In genomic region chr11:1505480-1505879, GRCh38 we compare ENCODE assay signal across 19 cellular contexts. TPM values are rescaled to one million over a fixed set of nuclear protein-coding genes. Genes with fewer than 3 reads are reported as not detected.
DNase-seq lines count a peak whose midpoint lies in the region; ATAC-seq and TF ChIP-seq lines count a peak whose summit lies in the region.
"Had no signal": no experiment of that assay in that cellular context is flagged by ENCODE, and none has a peak within 500 bp of the region (broad histone marks: within the 10 kb centered on the region; RNA-seq: fewer than 3 reads in every experiment).

No MANE protein-coding gene starts in this region.

- no peaks in the 10 kb centered on the region for H3K27me3 Mint-ChIP-seq in central memory CD8-positive, alpha-beta T cell
- H3K27me3 Mint-ChIP-seq: T-cell had no signal

- H3K4me2 ChIP-seq in osteoblast (ENCODE audit: insufficient read depth, low read length), result no peak overlapping the region

- no peak for ATAC-seq in central memory CD8-positive, alpha-beta T cell (replicated peaks; ENCODE audit: extremely low read depth, poor library complexity, severe bottlenecking)
- no peak for ATAC-seq in HG03175 (IDR thresholded peaks at IDR 0.05; ENCODE audit: unreplicated experiment)
- no peak for ATAC-seq in GM19351 (IDR thresholded peaks at IDR 0.05; ENCODE audit: unreplicated experiment)
- ATAC-seq: activated T-cell treated with anti-CD3 and anti-CD28 coated beads, Interleukin-2, amount 50 U/mL, for 72 hours; T-cell had no signal

- no peak overlapping the region for H3K4me3 Mint-ChIP-seq in central memory CD8-positive, alpha-beta T cell
- H3K4me3 Mint-ChIP-seq: activated T-cell treated with anti-CD3 and anti-CD28 coated beads, Interleukin-2, amount 50 U/mL, for 72 hours; T-cell had no signal

- H3K4me1 Mint-ChIP-seq in central memory CD8-positive, alpha-beta T cell, result peaks cover 57% of the 10 kb centered on the region

- H3K4me3 ChIP-seq in GM12864 (ENCODE audit: low read depth, low read length), result no peak overlapping the region
- H3K4me3 ChIP-seq in HEK293 (ENCODE audit: low read depth, low read length), result no peak overlapping the region
- no peak overlapping the region for H3K4me3 ChIP-seq in osteoblast (ENCODE audit: insufficient read depth, low read length)
- H3K4me3 ChIP-seq: spleen had no signal

- H3K9me3 ChIP-seq in HEK293 (ENCODE audit: control insufficient read depth, insufficient read depth, low read depth, low read length) (no peaks in the 10 kb centered on the region), osteoblast (ENCODE audit: low read depth, low read length) (no peaks in the 10 kb centered on the region)
- H3K9me3 ChIP-seq: spleen had no signal

- peak overlapping the region; percentile 78 for H3K27ac Mint-ChIP-seq in central memory CD8-positive, alpha-beta T cell (ENCODE audit: low read depth)
- H3K27ac Mint-ChIP-seq: activated T-cell treated with anti-CD3 and anti-CD28 coated beads, Interleukin-2, amount 50 U/mL, for 72 hours had no signal

- H3K27ac ChIP-seq in HEK293 (ENCODE audit: extremely low read depth, low read depth, low read length) (no peak overlapping the region), osteoblast (ENCODE audit: low read depth, low read length) (no peak overlapping the region)
- H3K27ac ChIP-seq: spleen had no signal

- DNase-seq in GM12864 (ENCODE audit: low read depth) (no peak), osteoblast (ENCODE audit: insufficient read length, low spot score, missing footprints) (peak; percentile 1), NCI-H524 (lab: John Stamatoyannopoulos, UW) (no peak)
- no peak for DNase-seq in central memory CD8-positive, alpha-beta T cell (ENCODE audit: low spot score in 2 of 2)
- DNase-seq: activated CD4-positive, alpha-beta T cell treated with anti-CD3 and anti-CD28 coated beads for 1 hour; activated naive CD4-positive, alpha-beta T cell treated with anti-CD3 and anti-CD28 coated beads, Interleukin-2, amount 50 U/mL, for 16 hours; activated T-cell treated with anti-CD3 and anti-CD28 coated beads, Interleukin-2, amount 50 U/mL, for 72 hours; anterior cingulate cortex; DMS53; foreskin fibroblast; hippocampal formation; NCI-H187; spleen; stimulated activated CD4-positive, alpha-beta T cell treated with anti-CD3 and anti-CD28 coated beads, Interleukin-4, amount 100 ng/mL, for 1 hour; stimulated activated naive CD4-positive, alpha-beta T cell treated with Interleukin-2 at 50 U/mL for 16 hours; T-cell had no signal

- H3K36me3 Mint-ChIP-seq in central memory CD8-positive, alpha-beta T cell (ENCODE audit: insufficient read depth), result peaks cover 6% of the 10 kb centered on the region

- H3K36me3 ChIP-seq in HEK293 (ENCODE audit: control insufficient read depth in 2 of 2, insufficient read depth in 1 of 2, low read length in 2 of 2) (no peaks in the 10 kb centered on the region), osteoblast (ENCODE audit: insufficient read depth, low read length) (no peaks in the 10 kb centered on the region)

- H3K4me1 ChIP-seq in HEK293 (ENCODE audit: control insufficient read depth, insufficient read depth, low read length), result no peaks in the 10 kb centered on the region
- peaks cover 6% of the 10 kb centered on the region for H3K4me1 ChIP-seq in osteoblast (ENCODE audit: insufficient read depth, low read length)

- CTCF ChIA-PET in HEK293 (lab: Yijun Ruan, JAX), result interaction anchor here (2.7 kb wide), 1 partner anchor 10 kb away, joined by 17 read pairs; no protein-coding TSS in a partner anchor

- no peak overlapping the region for H2AFZ ChIP-seq in osteoblast (ENCODE audit: low read length)

- TF ChIP-seq CTCF in GM12864 (IDR thresholded peaks at IDR 0.05; ENCODE audit: low read depth, low read length, missing control alignments) (peak; percentile 41), HEK293 (tag by site-specific recombination; IDR thresholded peaks at IDR 0.05) (no peak), osteoblast (IDR thresholded peaks at IDR 0.05; ENCODE audit: extremely low read depth, low read depth, low read length) (no peak)

- H3K9me3 Mint-ChIP-seq in central memory CD8-positive, alpha-beta T cell, result no peaks in the 10 kb centered on the region
- H3K9me3 Mint-ChIP-seq: activated T-cell treated with anti-CD3 and anti-CD28 coated beads, Interleukin-2, amount 50 U/mL, for 72 hours; T-cell had no signal

- H4K20me1 ChIP-seq in osteoblast (ENCODE audit: insufficient read depth, low read length), result peaks cover 82% of the 10 kb centered on the region

- H3K79me2 ChIP-seq in osteoblast (ENCODE audit: insufficient read depth, low read length), result peaks cover 78% of the 10 kb centered on the region

- H3K27me3 ChIP-seq in osteoblast (ENCODE audit: insufficient read depth, low read length), result no peaks in the 10 kb centered on the region
- H3K27me3 ChIP-seq: spleen had no signal

- POLR2A ChIA-PET in HEK293 (lab: Yijun Ruan, JAX), result interaction anchor here (0.7 kb wide), 1 partner anchor 18 kb away, joined by 3 read pairs; no protein-coding TSS in a partner anchor

TF ChIP-seq in HEK293, 187 proteins besides CTCF, POLR2A, EP300 and RAD21:
- peak; percentile 55 for TF ChIP-seq ZNF341 (tag by site-specific recombination; IDR thresholded peaks at IDR 0.05; ENCODE audit: low read depth)
- TF ChIP-seq ZBTB20 (tag by site-specific recombination; IDR thresholded peaks at IDR 0.05), result no peak
- no peak for TF ChIP-seq ZNF133 (tag by site-specific recombination; IDR thresholded peaks at IDR 0.05)
- TF ChIP-seq ZNF394 (tag by site-specific recombination; IDR thresholded peaks at IDR 0.05; ENCODE audit: borderline replicate concordance), result peak; percentile 36; the same call in 1 of the 2 replicates
- no peak for TF ChIP-seq ZNF23 (tag by site-specific recombination; IDR thresholded peaks at IDR 0.05; ENCODE audit: borderline replicate concordance)
- TF ChIP-seq ZNF623 (tag by site-specific recombination; IDR thresholded peaks at IDR 0.05), result no peak
- TF ChIP-seq ZNF354C (tag by site-specific recombination; IDR thresholded peaks at IDR 0.05; ENCODE audit: borderline replicate concordance, low read depth), result no peak
- no peak for TF ChIP-seq ZNF157 (tag by site-specific recombination; IDR thresholded peaks at IDR 0.05)
- no peak for TF ChIP-seq ZBTB6 (tag by site-specific recombination; IDR thresholded peaks at IDR 0.05)
- no peak for TF ChIP-seq ZBTB21 (tag by site-specific recombination; IDR thresholded peaks at IDR 0.05)
- no peak for TF ChIP-seq BCL11A (tag by site-specific recombination; IDR thresholded peaks at IDR 0.05; ENCODE audit: low read depth)

RNA-seq across cellular contexts. Expression of gene MOB2, which starts 18.9 kb away (rescaled TPM):
- total RNA-seq in osteoblast, result 28.2 and 29.8 TPM in 2 replicates
